In genomic region chr10:70773965-70774809, GRCh38 we compare ENCODE assay signal across 33 cellular contexts. TPM values are rescaled to one million over a fixed set of nuclear protein-coding genes. Genes with fewer than 3 reads are reported as not detected.
A peak's percentile ranks its signal among the peaks of the same experiment; 100 is the strongest.
DNase-seq lines count a peak whose midpoint lies in the region; ATAC-seq and TF ChIP-seq lines count a peak whose summit lies in the region.
"Had no signal": no experiment of that assay in that cellular context is flagged by ENCODE, and none has a peak within 500 bp of the region (broad histone marks: within the 10 kb centered on the region; RNA-seq: fewer than 3 reads in every experiment).

No MANE protein-coding gene starts in this region.

- TF ChIP-seq POLR2A in IMR-90 (IDR thresholded peaks at IDR 0.05; ENCODE audit: low read depth, low read length): no peak
- TF ChIP-seq POLR2A in spleen (IDR thresholded peaks at IDR 0.05): no peak

- peak overlapping the region; percentile 43 for H2AFZ ChIP-seq in IMR-90 (replicated peaks; ENCODE audit: low read length, poor library complexity)
- H2AFZ ChIP-seq: GM23248 had no signal

- H3K9me1 ChIP-seq in IMR-90 (ENCODE audit: insufficient read depth, low read length): no peaks in the 10 kb centered on the region

- H3K9me3 ChIP-seq in IMR-90 (ENCODE audit: control insufficient read depth, insufficient read depth, low read length) (no peaks in the 10 kb centered on the region), spleen (no peaks in the 10 kb centered on the region)
- H3K9me3 ChIP-seq: SJSA1, thoracic aorta had no signal

- H3K4me1 Mint-ChIP-seq in activated T-helper 2 cell treated with anti-CD3 and anti-CD28 coated beads, Interferon-gamma antibody, Interleukin-2, Interleukin-4, amounts not matched to agents 10 μg/mL and 5 μg/mL and 100 μg/mL, durations not matched to agents 14 hours and 24 hours and 36 hours (ENCODE audit: low read depth): no peaks in the 10 kb centered on the region
- H3K4me1 Mint-ChIP-seq: activated CD4-positive, alpha-beta T cell treated with anti-CD3 and anti-CD28 coated beads for 36 hours; activated naive CD8-positive, alpha-beta T cell treated with anti-CD3 and anti-CD28 coated beads for 36 hours; CD4-positive, CD25-positive, alpha-beta regulatory T cell; neural crest cell had no signal

- no peaks in the 10 kb centered on the region for H3K36me3 Mint-ChIP-seq in activated T-helper 2 cell treated with anti-CD3 and anti-CD28 coated beads, Interferon-gamma antibody, Interleukin-2, Interleukin-4, amounts not matched to agents 10 μg/mL and 5 μg/mL and 100 μg/mL, durations not matched to agents 14 hours and 24 hours and 36 hours (ENCODE audit: low read depth)
- H3K36me3 Mint-ChIP-seq: activated naive CD8-positive, alpha-beta T cell treated with anti-CD3 and anti-CD28 coated beads for 36 hours; CD4-positive, CD25-positive, alpha-beta regulatory T cell had no signal

- POLR2A ChIA-PET in IMR-90 (lab: Charles Lee; ENCODE audit: unreplicated experiment): no interaction called here

- H2AK9ac ChIP-seq in IMR-90 (replicated peaks; ENCODE audit: low read depth, low read length, poor library complexity): peak overlapping the region; percentile 31

- in situ Hi-C loops in IMR-90 (cut with MboI; ENCODE audit: low sequenced_read_pairs): no loop called here

- no peak overlapping the region for H3K4me2 ChIP-seq in IMR-90 (ENCODE audit: low read depth, low read length)

- no peak overlapping the region for H3K18ac ChIP-seq in IMR-90 (ENCODE audit: low read depth, low read length)

- H4K8ac ChIP-seq in IMR-90 (ENCODE audit: low read depth in 2 of 2, low read length in 2 of 2): no peak overlapping the region

- dilution Hi-C loops in IMR-90 (cut with HindIII; ENCODE audit: low sequenced_read_pairs, unreplicated experiment): no loop called here

- H2BK120ac ChIP-seq in IMR-90 (ENCODE audit: low read depth, low read length): no peak overlapping the region

- H3K4me1 ChIP-seq in IMR-90 (ENCODE audit: control insufficient read depth, insufficient read depth, low read length) (no peaks in the 10 kb centered on the region), spleen (no peaks in the 10 kb centered on the region)
- H3K4me1 ChIP-seq: SJSA1 had no signal

- peaks cover 2% of the 10 kb centered on the region for H3K27me3 Mint-ChIP-seq in activated T-helper 2 cell treated with anti-CD3 and anti-CD28 coated beads, Interferon-gamma antibody, Interleukin-2, Interleukin-4, amounts not matched to agents 10 μg/mL and 5 μg/mL and 100 μg/mL, durations not matched to agents 14 hours and 24 hours and 36 hours (ENCODE audit: low read depth)
- H3K27me3 Mint-ChIP-seq: activated CD4-positive, alpha-beta T cell treated with anti-CD3 and anti-CD28 coated beads for 36 hours; activated naive CD8-positive, alpha-beta T cell treated with anti-CD3 and anti-CD28 coated beads for 36 hours had no signal

- no peak overlapping the region for H4K5ac ChIP-seq in IMR-90 (ENCODE audit: low read depth, low read length)

- no peak overlapping the region for H3K9ac ChIP-seq in IMR-90 (ENCODE audit: low read depth, low read length)
- H3K9ac ChIP-seq: GM23248 had no signal

- H3K27me3 ChIP-seq in IMR-90 (ENCODE audit: control insufficient read depth, insufficient read depth, low read length): peaks cover 30% of the 10 kb centered on the region
- H3K27me3 ChIP-seq in spleen (replicated peaks in 1 of 7): no peaks in the 10 kb centered on the region
- H3K27me3 ChIP-seq: SJSA1 had no signal

- no peak overlapping the region for H3K4ac ChIP-seq in IMR-90 (ENCODE audit: low read depth, low read length)

- no peak overlapping the region for H2BK5ac ChIP-seq in IMR-90 (ENCODE audit: low read depth, low read length, poor library complexity, severe bottlenecking)

- no peak overlapping the region for H3K56ac ChIP-seq in IMR-90 (ENCODE audit: extremely low read depth, insufficient read depth, low read length)

- H3K27ac Mint-ChIP-seq in activated T-helper 2 cell treated with anti-CD3 and anti-CD28 coated beads, Interferon-gamma antibody, Interleukin-2, Interleukin-4, amounts not matched to agents 10 μg/mL and 5 μg/mL and 100 μg/mL, durations not matched to agents 14 hours and 24 hours and 36 hours: no peak overlapping the region
- H3K27ac Mint-ChIP-seq: activated CD4-positive, alpha-beta T cell treated with anti-CD3 and anti-CD28 coated beads for 36 hours; activated naive CD8-positive, alpha-beta T cell treated with anti-CD3 and anti-CD28 coated beads for 36 hours; CD4-positive, CD25-positive, alpha-beta regulatory T cell had no signal

- H3K36me3 ChIP-seq in IMR-90 (ENCODE audit: control insufficient read depth, insufficient read depth, low read length): no peaks in the 10 kb centered on the region
- no peaks in the 10 kb centered on the region for H3K36me3 ChIP-seq in spleen
- H3K36me3 ChIP-seq: SJSA1, thoracic aorta had no signal

- no peak overlapping the region for H4K91ac ChIP-seq in IMR-90 (ENCODE audit: insufficient read depth, low read depth, low read length)

- no peaks in the 10 kb centered on the region for H4K20me1 ChIP-seq in IMR-90 (ENCODE audit: insufficient read depth, low read length)

- WGBS in IMR-90 (ENCODE audit: extremely low coverage in 2 of 2, insufficient read length in 1 of 2), 2 experiments: 56% methylated on average over 5 of the region's 14 CpGs; no CpG with 5 or more reads in 1 of the 2 experiments
- WGBS in spleen, 5 donors: 84 to 93% (median 87%) methylated on average over 12 to 14 of the region's 14 CpGs

- intact Hi-C loops in IMR-90 (cut with micrococcal nuclease): no loop called here
- intact Hi-C loops in spleen (cut with DNase I; ENCODE audit: low total_unique reads): no loop called here
- intact Hi-C loops in activated T-helper 2 cell treated with anti-CD3 and anti-CD28 coated beads, Interferon-gamma antibody, Interleukin-2, Interleukin-4, amounts not matched to agents 10 μg/mL and 5 μg/mL and 100 μg/mL, durations not matched to agents 14 hours and 24 hours and 36 hours (cut with micrococcal nuclease): no loop called here

- TF ChIP-seq RAD21 in IMR-90 (IDR thresholded peaks at IDR 0.05; ENCODE audit: low read length): no peak

- H3K4me3 Mint-ChIP-seq in activated T-helper 2 cell treated with anti-CD3 and anti-CD28 coated beads, Interferon-gamma antibody, Interleukin-2, Interleukin-4, amounts not matched to agents 10 μg/mL and 5 μg/mL and 100 μg/mL, durations not matched to agents 14 hours and 24 hours and 36 hours (ENCODE audit: low read depth): no peak overlapping the region
- H3K4me3 Mint-ChIP-seq: activated CD4-positive, alpha-beta T cell treated with anti-CD3 and anti-CD28 coated beads for 36 hours; activated naive CD8-positive, alpha-beta T cell treated with anti-CD3 and anti-CD28 coated beads for 36 hours; CD4-positive, CD25-positive, alpha-beta regulatory T cell; neural crest cell had no signal

- no peak overlapping the region for H2BK15ac ChIP-seq in IMR-90 (ENCODE audit: low read depth, low read length)

- BruUV-seq in IMR-90 (replicated peaks; lab: Mats Ljungman, UMichigan): no TSS peak

- H3K23ac ChIP-seq in IMR-90 (ENCODE audit: low read depth, low read length): no peak overlapping the region

- no peak for ATAC-seq in activated CD4-positive, CD25-positive, alpha-beta regulatory T cell treated with anti-CD3 and anti-CD28 coated beads, Interleukin-2, amount 50 U/mL, for 24 hours
- ATAC-seq in IMR-90 (ENCODE audit: low read depth) (no peak), left lobe of liver (no peak), HG03280 (IDR thresholded peaks at IDR 0.05; ENCODE audit: unreplicated experiment) (no peak)
- ATAC-seq: activated CD4-positive, alpha-beta T cell treated with anti-CD3 and anti-CD28 coated beads for 36 hours had no signal

- H3K27ac ChIP-seq in IMR-90 (ENCODE audit: insufficient read depth, low read length): no peak overlapping the region
- no peak overlapping the region for H3K27ac ChIP-seq in spleen
- H3K27ac ChIP-seq: GM23248, HL-60, SJSA1, thoracic aorta had no signal

- CTCF ChIA-PET in IMR-90 (lab: Yijun Ruan, JAX): no interaction called here

- H3K14ac ChIP-seq in IMR-90 (replicated peaks; ENCODE audit: low read depth, low read length): no peak overlapping the region

- no peaks in the 10 kb centered on the region for H3K9me3 Mint-ChIP-seq in activated T-helper 2 cell treated with anti-CD3 and anti-CD28 coated beads, Interferon-gamma antibody, Interleukin-2, Interleukin-4, amounts not matched to agents 10 μg/mL and 5 μg/mL and 100 μg/mL, durations not matched to agents 14 hours and 24 hours and 36 hours
- H3K9me3 Mint-ChIP-seq: activated naive CD8-positive, alpha-beta T cell treated with anti-CD3 and anti-CD28 coated beads for 36 hours; CD4-positive, CD25-positive, alpha-beta regulatory T cell; neural crest cell had no signal

- peak; percentile 17 for DNase-seq in activated CD4-positive, CD25-positive, alpha-beta regulatory T cell treated with anti-CD3 and anti-CD28 coated beads, Interleukin-2, amount 50 U/mL, for 72 hours
- no peak for DNase-seq in IMR-90
- DNase-seq in iPS-NIHi11 (ENCODE audit: low spot score): peak; percentile 19
- DNase-seq in spleen: peak; percentile 54
- DNase-seq in left lobe of liver (ENCODE audit: low spot score): no peak
- no peak for DNase-seq in activated T-helper 2 cell treated with anti-CD3 and anti-CD28 coated beads, Interferon-gamma antibody, Interleukin-2, Interleukin-4, amounts not matched to agents 10 μg/mL and 5 μg/mL and 100 μg/mL, durations not matched to agents 14 hours and 24 hours and 36 hours (ENCODE audit: low spot score)
- DNase-seq: activated CD4-positive, alpha-beta T cell treated with anti-CD3 and anti-CD28 coated beads for 36 hours; activated naive CD8-positive, alpha-beta T cell treated with anti-CD3 and anti-CD28 coated beads for 36 hours; CD4-positive, CD25-positive, alpha-beta regulatory T cell; central memory CD4-positive, alpha-beta T cell; dermis blood vessel endothelial cell; EL; GM23248; Karpas-422; mammary epithelial cell; NCI-H1436 treated with DMSO at 0.1 percent for 48 hours; NCI-H2107; NCI-H82; stimulated activated CD4-positive, alpha-beta T cell treated with anti-CD3 and anti-CD28 coated beads, Interleukin-15, amount 100 ng/mL, for 24 hours; stimulated activated naive CD4-positive, alpha-beta T cell treated with Interleukin-2 at 50 U/mL for 16 hours had no signal

- no peak for TF ChIP-seq CTCF in IMR-90 (conservative IDR thresholded peaks at IDR 0.05; ENCODE audit: low read depth, low read length)
- no peak for TF ChIP-seq CTCF in spleen (IDR thresholded peaks at IDR 0.05 in 8 of 11, conservative IDR thresholded peaks at IDR 0.05 in 3 of 11)

- no peak overlapping the region for H2AK5ac ChIP-seq in IMR-90 (ENCODE audit: low read depth, low read length)

- H2BK20ac ChIP-seq in IMR-90 (ENCODE audit: low read depth, low read length): no peak overlapping the region

- H3K4me3 ChIP-seq in IMR-90 (ENCODE audit: insufficient read depth, low read depth, low read length) (no peak overlapping the region), spleen (no peak overlapping the region)
- H3K4me3 ChIP-seq: GM23248, SJSA1, thoracic aorta had no signal

- H3K79me1 ChIP-seq in IMR-90 (ENCODE audit: low read depth in 1 of 2, low read length in 2 of 2): no peaks in the 10 kb centered on the region

RNA-seq across cellular contexts. Expression of gene TBATA, which starts 11.0 kb away (rescaled TPM):
- not detected in 2 replicates for total RNA-seq in IMR-90 (2012; rRNA removed)
- not detected in 2 replicates for polyA plus RNA-seq in IMR-90 (2012; rRNA removed)
- not detected in 2 replicates for polyA plus RNA-seq in IMR-90 (2012; cell fraction: cytosol; rRNA removed)
- not detected in 2 replicates for polyA plus RNA-seq in IMR-90 (2012; cell fraction: nucleus; rRNA removed; ENCODE audit: low replicate concordance)
- 1 to 10 TPM in 2 of 7 donors, under 1 TPM in 5; 0.56 to 2.9 (median 0.66) TPM for total RNA-seq in spleen
- under 1 TPM in 1 of 3 donors, not detected in 2; 0.45 TPM for polyA plus RNA-seq in spleen
- not detected for total RNA-seq in left lobe of liver
- not detected in 2 replicates for total RNA-seq in activated T-helper 2 cell treated with anti-CD3 and anti-CD28 coated beads, Interferon-gamma antibody, Interleukin-2, Interleukin-4, amounts not matched to agents 10 μg/mL and 5 μg/mL and 100 μg/mL, durations not matched to agents 14 hours and 24 hours and 36 hours
- total RNA-seq: A172; activated CD4-positive, alpha-beta T cell treated with anti-CD3 and anti-CD28 coated beads for 36 hours; activated CD8-positive, alpha-beta memory T cell treated with anti-CD3 and anti-CD28 coated beads for 36 hours; activated naive CD8-positive, alpha-beta T cell treated with anti-CD3 and anti-CD28 coated beads for 36 hours; astrocyte; CD4-positive, CD25-positive, alpha-beta regulatory T cell; dermis blood vessel endothelial cell; fibroblast of lung; GM23248; mammary epithelial cell; neural crest cell; posterior vena cava; RPMI7951; SJSA1; T-helper 1 cell treated with Interleukin-12 subunit alpha and Interleukin-12 subunit beta and Interleukin-4 antibody, amounts not matched to agents 30 ng/mL and 1 ng/mL, for 36 hours; thoracic aorta had no signal
- polyA plus RNA-seq: CD4-positive, CD25-positive, alpha-beta regulatory T cell; fibroblast of lung; GM23248; mammary epithelial cell had no signal

RNA-seq across cellular contexts. Expression of gene SGPL1, which starts 41.6 kb away (rescaled TPM):
- 26.7 and 27.5 TPM in 2 replicates for total RNA-seq in IMR-90 (2012; rRNA removed)
- 9.4 and 12.2 TPM in 2 replicates for polyA plus RNA-seq in IMR-90 (2012; rRNA removed)
- polyA plus RNA-seq in IMR-90 (2012; cell fraction: cytosol; rRNA removed): 6.0 and 7.9 TPM in 2 replicates
- polyA plus RNA-seq in IMR-90 (2012; cell fraction: nucleus; rRNA removed; ENCODE audit: low replicate concordance): 8.9 and 27.3 TPM in 2 replicates
- 10 to 100 TPM; 50.4 to 75.1 (median 65.8) TPM for total RNA-seq in spleen
- polyA plus RNA-seq in spleen: 10 to 100 TPM in 1 of 3 donors, 1 to 10 TPM in 2; 6.8 to 10.6 (median 7.8) TPM
- 40.7 TPM for total RNA-seq in left lobe of liver
- 124 and 139 TPM in 2 replicates for total RNA-seq in activated T-helper 2 cell treated with anti-CD3 and anti-CD28 coated beads, Interferon-gamma antibody, Interleukin-2, Interleukin-4, amounts not matched to agents 10 μg/mL and 5 μg/mL and 100 μg/mL, durations not matched to agents 14 hours and 24 hours and 36 hours

Comparison
In these comparisons a context has a peak if more than half of its experiments do, and no peak if none do; other contexts are left out.
1. DNase-seq: peak in activated CD4-positive, CD25-positive, alpha-beta regulatory T cell treated with anti-CD3 and anti-CD28 coated beads, Interleukin-2, amount 50 U/mL, for 72 hours (single experiment), iPS-NIHi11 (single experiment) and spleen (single experiment); none in IMR-90 (single experiment), left lobe of liver (single experiment) and activated T-helper 2 cell treated with anti-CD3 and anti-CD28 coated beads, Interferon-gamma antibody, Interleukin-2, Interleukin-4, amounts not matched to agents 10 μg/mL and 5 μg/mL and 100 μg/mL, durations not matched to agents 14 hours and 24 hours and 36 hours (single experiment).